Comparison of ENCODE assay signal across 8 cellular contexts in genomic region chr9:87678650-87679355, GRCh38. TPM values are rescaled to one million over a fixed set of nuclear protein-coding genes. Genes with fewer than 3 reads are reported as not detected.
DNase-seq lines count a peak whose midpoint lies in the region; TF ChIP-seq lines count a peak whose summit lies in the region.

No MANE protein-coding gene starts in this region.

- 73 to 74% methylated on average over 9 of the region's 9 CpGs for WGBS in lower leg skin, 2 donors
- 33 to 55% methylated on average over 2 to 9 of the region's 9 CpGs for WGBS in transverse colon (ENCODE audit: low coverage in 1 of 2), 2 donors

- in situ Hi-C loops in transverse colon (cut with MboI; ENCODE audit: low pct_ligation_motif_present in 1 of 4, low pct_unique_long_range_greater_than_20kb in 1 of 4, low sequenced_read_pairs in 3 of 4), result loop anchor here (5.0 to 25.0 kb wide), 6 partner anchors 133 to 1333 kb away; partner anchors contain the start of gene S1PR3 (in 1 of the 4)

- TF ChIP-seq CTCF in lower leg skin (IDR thresholded peaks at IDR 0.05) (no peak), transverse colon (IDR thresholded peaks at IDR 0.05) (peak; percentile 74 to 80 (median 77))

- DNase-seq in NOMO-1 treated with DMSO at 0.1 percent for 48 hours (lab: John Stamatoyannopoulos, UW; ENCODE audit: unreplicated experiment), result peak; percentile 3
- no peak for DNase-seq in NOMO-1 (lab: John Stamatoyannopoulos, UW; ENCODE audit: unreplicated experiment in 2 of 2)
- peak; percentile 72 for DNase-seq in Karpas-422
- peak; percentile 67 for DNase-seq in SK-N-MC (ENCODE audit: low read depth, low spot score)
- peak; percentile 66 to 76 for DNase-seq in dermis microvascular lymphatic vessel endothelial cell (ENCODE audit: low read depth in 2 of 2)
- DNase-seq in lower leg skin (ENCODE audit: low spot score in 2 of 2), result peak; percentile 42 to 85
- peak; percentile 57 for DNase-seq in transverse colon
- DNase-seq in GOT3 (lab: John Stamatoyannopoulos, UW), result no peak

- H3K4me1 ChIP-seq in Karpas-422 (ENCODE audit: low read length) (no peaks in the 10 kb centered on the region), transverse colon (peaks cover 0 to 5% (median 0%) of the 10 kb centered on the region in 4 donors)

- no peaks in the 10 kb centered on the region for H3K79me2 ChIP-seq in Karpas-422 (ENCODE audit: low read length)

- TF ChIP-seq EP300 in transverse colon (IDR thresholded peaks at IDR 0.05; ENCODE audit: low read depth), result no peak

- H3K4me2 ChIP-seq in Karpas-422 (ENCODE audit: low read depth, low read length, poor library complexity, severe bottlenecking), result no peak overlapping the region

- no peaks in the 10 kb centered on the region for H3K9me2 ChIP-seq in Karpas-422 (replicated peaks; ENCODE audit: insufficient read depth, low read length)

- H3K27ac ChIP-seq in Karpas-422 (ENCODE audit: low read length) (no peak overlapping the region), SK-N-MC (no peak overlapping the region), transverse colon (no peak overlapping the region)

- no peak overlapping the region for H3K9ac ChIP-seq in Karpas-422 (ENCODE audit: low read length)
- no peak overlapping the region for H3K9ac ChIP-seq in SK-N-MC (ENCODE audit: insufficient read length)

- H2AFZ ChIP-seq in Karpas-422 (ENCODE audit: low read length), result no peak overlapping the region

- H3K27me3 ChIP-seq in Karpas-422 (ENCODE audit: low read length) (no peaks in the 10 kb centered on the region), transverse colon (no peaks in the 10 kb centered on the region)

- no peak for TF ChIP-seq POLR2A in lower leg skin (IDR thresholded peaks at IDR 0.05)
- no peak for TF ChIP-seq POLR2A in transverse colon (IDR thresholded peaks at IDR 0.05)

- H4K20me1 ChIP-seq in Karpas-422 (ENCODE audit: insufficient read depth, low read depth, low read length), result no peaks in the 10 kb centered on the region

- no peaks in the 10 kb centered on the region for H3K36me3 ChIP-seq in Karpas-422 (ENCODE audit: insufficient read depth, low read length)
- H3K36me3 ChIP-seq in SK-N-MC (ENCODE audit: insufficient read depth, low read length), result peaks cover 26% of the 10 kb centered on the region; the same call in 1 of the 2 replicates
- H3K36me3 ChIP-seq in transverse colon, result no peaks in the 10 kb centered on the region

- intact Hi-C loops in lower leg skin (cut with DNase I; ENCODE audit: low total_unique reads), result loop anchor here (10.0 kb wide), 1 partner anchor 706 kb away; the partner anchor contains the start of gene SPIN1
- intact Hi-C loops in transverse colon (cut with DNase I; ENCODE audit: low total_unique reads), result no loop called here

- H3K4me3 ChIP-seq in Karpas-422 (ENCODE audit: low read length), result no peak overlapping the region
- no peak overlapping the region for H3K4me3 ChIP-seq in SK-N-MC
- H3K4me3 ChIP-seq in lower leg skin (ENCODE audit: low read depth, poor library complexity, severe bottlenecking), result no peak overlapping the region
- H3K4me3 ChIP-seq in transverse colon, result no peak overlapping the region

- no peaks in the 10 kb centered on the region for H3K9me3 ChIP-seq in Karpas-422 (ENCODE audit: low read length)
- H3K9me3 ChIP-seq in SK-N-MC (ENCODE audit: low read depth, low read length), result no peaks in the 10 kb centered on the region
- no peaks in the 10 kb centered on the region for H3K9me3 ChIP-seq in transverse colon

RNA-seq across cellular contexts. Expression of gene CTSL, which starts 47.1 kb away (rescaled TPM):
- total RNA-seq in Karpas-422 (2014; rRNA removed; shearing (Covaris generic); ENCODE audit: low replicate concordance), result not detected in 2 replicates
- total RNA-seq in dermis microvascular lymphatic vessel endothelial cell (243 and 496 TPM in 2 replicates), lower leg skin (10 to 100 TPM; 22.0 to 41.3 (median 33.8) TPM), transverse colon (100 to 1,000 TPM in 1 of 4 donors, 10 to 100 TPM in 3; 26.7 to 108 (median 66.6) TPM)

Comparison
In these comparisons a context has a peak if more than half of its experiments do, and no peak if none do; other contexts are left out.
1. DNase-seq: peak in NOMO-1 treated with DMSO at 0.1 percent for 48 hours (single experiment), Karpas-422 (single experiment), SK-N-MC (single experiment), dermis microvascular lymphatic vessel endothelial cell (2 of 2), lower leg skin (2 of 2) and transverse colon (single experiment); none in NOMO-1 (0 of 2) and GOT3 (single experiment).
2. CTCF ChIP-seq: peak in transverse colon (5 of 5); none in lower leg skin (0 of 3).
3. RNA of gene CTSL, which starts 47.1 kb away (total RNA-seq): 243 to 496 TPM in dermis microvascular lymphatic vessel endothelial cell, 26.7 to 108 TPM in transverse colon and 22.0 to 41.3 TPM in lower leg skin; not detected in Karpas-422; every median in the first group is over 10 times any median in the second.